In the genomic region with DNA sequence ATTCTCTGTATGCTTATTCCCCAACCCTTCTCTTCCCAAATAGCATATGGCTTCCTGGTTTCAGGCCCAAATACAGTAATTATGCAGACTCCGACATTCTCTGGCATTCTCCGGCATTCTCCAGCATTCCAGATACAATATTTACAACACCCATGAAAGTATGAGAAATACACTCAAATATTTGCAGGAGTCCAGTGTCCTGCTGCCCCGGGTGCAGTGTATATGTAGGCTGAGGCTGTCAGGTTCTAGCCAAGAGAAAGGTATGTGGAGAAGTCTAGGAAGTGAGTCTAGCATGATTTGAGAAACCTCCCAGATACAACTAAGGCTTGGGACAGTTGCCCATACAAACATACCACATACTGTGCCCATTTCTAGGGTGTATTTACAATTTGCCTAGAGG, we compare ENCODE assay signal across 18 cellular contexts.
DNase-seq lines count a peak whose midpoint lies in the region; ATAC-seq and TF ChIP-seq lines count a peak whose summit lies in the region.
"Had no signal": no experiment of that assay in that cellular context is flagged by ENCODE, and none has a peak within 500 bp of the region (broad histone marks: within the 10 kb centered on the region; RNA-seq: fewer than 3 reads in every experiment).

No MANE protein-coding gene starts in this region.

- no peak overlapping the region for H3K27ac Mint-ChIP-seq in neural crest cell (ENCODE audit: unreplicated experiment)
- H3K27ac Mint-ChIP-seq: activated CD8-positive, alpha-beta memory T cell treated with anti-CD3 and anti-CD28 coated beads, Interleukin-2, amount 10 ng/mL, durations not matched to agents 7 days and 5 days; B cell had no signal

- TF ChIP-seq RAD21 in IMR-90 (IDR thresholded peaks at IDR 0.05; ENCODE audit: low read length): no peak

- no peak overlapping the region for H3K4ac ChIP-seq in IMR-90 (ENCODE audit: low read depth, low read length)

- H2BK5ac ChIP-seq in IMR-90 (ENCODE audit: low read depth, low read length, poor library complexity, severe bottlenecking): peak overlapping the region; percentile 85

- H2BK120ac ChIP-seq in IMR-90 (ENCODE audit: low read depth, low read length): peak overlapping the region; percentile 67; the same call in 1 of the 2 replicates

- H3K14ac ChIP-seq in IMR-90 (replicated peaks; ENCODE audit: low read depth, low read length): 0 out of 2 replicates have a peak overlapping the region, but pooled peaks have one; percentile 47

- peaks cover 0 to 2% of the 10 kb centered on the region in 2 experiments; a peak in 2 of 4 replicates for H3K79me1 ChIP-seq in IMR-90 (ENCODE audit: low read depth in 1 of 2, low read length in 2 of 2)

- H3K4me3 ChIP-seq in AG10803 (ENCODE audit: low read length): no peak overlapping the region
- H3K4me3 ChIP-seq in IMR-90 (ENCODE audit: insufficient read depth, low read depth, low read length): no peak overlapping the region
- H3K4me3 ChIP-seq: cardiac muscle cell, lower lobe of right lung had no signal

- no TSS peak for BruUV-seq in IMR-90 (replicated peaks; lab: Mats Ljungman, UMichigan)

- H4K20me1 ChIP-seq in IMR-90 (ENCODE audit: insufficient read depth, low read length): no peaks in the 10 kb centered on the region

- WGBS in IMR-90 (ENCODE audit: extremely low coverage in 2 of 2, insufficient read length in 1 of 2), 2 experiments: no CpG with 5 or more reads among the region's 3 CpGs

- dilution Hi-C loops in IMR-90 (cut with HindIII; ENCODE audit: low sequenced_read_pairs, unreplicated experiment): no loop called here

- no peak overlapping the region for H3K9ac ChIP-seq in IMR-90 (ENCODE audit: low read depth, low read length)

- peak overlapping the region; percentile 17 for H2AFZ ChIP-seq in IMR-90 (replicated peaks; ENCODE audit: low read length, poor library complexity)

- no peaks in the 10 kb centered on the region for H3K36me3 Mint-ChIP-seq in neural crest cell (ENCODE audit: low read depth)
- H3K36me3 Mint-ChIP-seq: activated CD8-positive, alpha-beta memory T cell treated with anti-CD3 and anti-CD28 coated beads, Interleukin-2, amount 10 ng/mL, durations not matched to agents 7 days and 5 days had no signal

- H4K5ac ChIP-seq in IMR-90 (ENCODE audit: low read depth, low read length): no peak overlapping the region

- POLR2A ChIA-PET in IMR-90 (lab: Charles Lee; ENCODE audit: unreplicated experiment): no interaction called here

- H3K4me2 ChIP-seq in IMR-90 (ENCODE audit: low read depth, low read length): peak overlapping the region; percentile 37; the same call in 1 of the 2 replicates

- no peak overlapping the region for H4K91ac ChIP-seq in IMR-90 (ENCODE audit: insufficient read depth, low read depth, low read length)

- CTCF ChIA-PET in IMR-90 (lab: Yijun Ruan, JAX): interaction anchor here (0.6 to 1.4 kb wide), 3 partner anchors 11 to 864 kb away, joined by 3 to 5 read pairs (median 4); no protein-coding TSS in a partner anchor

- intact Hi-C loops in IMR-90 (cut with micrococcal nuclease): loop anchor here (1.0 to 5.0 kb wide), 3 partner anchors 47 to 483 kb away; no protein-coding TSS in a partner anchor

- no peak overlapping the region for H3K27ac ChIP-seq in IMR-90 (ENCODE audit: insufficient read depth, low read length)
- H3K27ac ChIP-seq: cardiac muscle cell, lower lobe of right lung had no signal

- peaks cover 2% of the 10 kb centered on the region for H3K9me3 Mint-ChIP-seq in neural crest cell

- no peak overlapping the region for H2BK15ac ChIP-seq in IMR-90 (ENCODE audit: low read depth, low read length)

- H3K27me3 Mint-ChIP-seq in neural crest cell (ENCODE audit: low read depth): no peaks in the 10 kb centered on the region
- H3K27me3 Mint-ChIP-seq: activated CD8-positive, alpha-beta memory T cell treated with anti-CD3 and anti-CD28 coated beads, Interleukin-2, amount 10 ng/mL, durations not matched to agents 7 days and 5 days; B cell had no signal

- TF ChIP-seq POLR2A in IMR-90 (IDR thresholded peaks at IDR 0.05; ENCODE audit: low read depth, low read length): no peak

- no peak overlapping the region for H2AK9ac ChIP-seq in IMR-90 (replicated peaks; ENCODE audit: low read depth, low read length, poor library complexity)

- H3K23ac ChIP-seq in IMR-90 (ENCODE audit: low read depth, low read length): peak overlapping the region; percentile 68; the same call in 1 of the 2 replicates

- in situ Hi-C loops in IMR-90 (cut with MboI; ENCODE audit: low sequenced_read_pairs): no loop called here

- H2BK20ac ChIP-seq in IMR-90 (ENCODE audit: low read depth, low read length): peak overlapping the region; percentile 75

- peak; percentile 88 for DNase-seq in AG10803 (ENCODE audit: low read depth)
- peak; percentile 65 for DNase-seq in IMR-90
- DNase-seq in brain pericyte (ENCODE audit: low read depth, low spot score): peak; percentile 76
- no peak for DNase-seq in neural crest cell (ENCODE audit: low read depth, low spot score)
- DNase-seq in NCI-H2171 (lab: John Stamatoyannopoulos, UW): no peak
- DNase-seq: activated CD8-positive, alpha-beta memory T cell treated with anti-CD3 and anti-CD28 coated beads, Interleukin-2, amount 10 ng/mL, durations not matched to agents 7 days and 5 days; effector memory CD4-positive, alpha-beta T cell; GOT3; lower lobe of right lung; MM.1S; NCI-H2081; NCI-H748 treated with DMSO at 0.1 percent for 48 hours had no signal

- H3K9me3 ChIP-seq in IMR-90 (ENCODE audit: control insufficient read depth, insufficient read depth, low read length): no peaks in the 10 kb centered on the region
- H3K9me3 ChIP-seq: lower lobe of right lung had no signal

- H3K4me1 Mint-ChIP-seq in neural crest cell: peaks cover 65% of the 10 kb centered on the region
- H3K4me1 Mint-ChIP-seq: activated CD8-positive, alpha-beta memory T cell treated with anti-CD3 and anti-CD28 coated beads, Interleukin-2, amount 10 ng/mL, durations not matched to agents 7 days and 5 days; B cell had no signal

- H3K9me1 ChIP-seq in IMR-90 (ENCODE audit: insufficient read depth, low read length): 0 out of 2 replicates have a peak, but pooled peaks cover 2% of the 10 kb centered on the region

- H2AK5ac ChIP-seq in IMR-90 (ENCODE audit: low read depth, low read length): no peak overlapping the region

- ATAC-seq in IMR-90 (ENCODE audit: low read depth) (peak; percentile 93), HG03469 (IDR thresholded peaks at IDR 0.05; ENCODE audit: unreplicated experiment) (no peak), HG02884 (IDR thresholded peaks at IDR 0.05; ENCODE audit: unreplicated experiment) (no peak), GM21390 (IDR thresholded peaks at IDR 0.05; ENCODE audit: unreplicated experiment) (no peak)
- ATAC-seq: activated CD8-positive, alpha-beta memory T cell treated with anti-CD3 and anti-CD28 coated beads, Interleukin-2, amount 10 ng/mL, durations not matched to agents 7 days and 5 days; right cardiac atrium had no signal

- no peaks in the 10 kb centered on the region for H3K27me3 ChIP-seq in IMR-90 (ENCODE audit: control insufficient read depth, insufficient read depth, low read length)
- H3K27me3 ChIP-seq: cardiac muscle cell had no signal

- H3K56ac ChIP-seq in IMR-90 (ENCODE audit: extremely low read depth, insufficient read depth, low read length): no peak overlapping the region

- no peaks in the 10 kb centered on the region for H3K36me3 ChIP-seq in IMR-90 (ENCODE audit: control insufficient read depth, insufficient read depth, low read length)
- H3K36me3 ChIP-seq: cardiac muscle cell, lower lobe of right lung had no signal

- H3K4me3 Mint-ChIP-seq in neural crest cell: peak overlapping the region; percentile 26
- H3K4me3 Mint-ChIP-seq: activated CD8-positive, alpha-beta memory T cell treated with anti-CD3 and anti-CD28 coated beads, Interleukin-2, amount 10 ng/mL, durations not matched to agents 7 days and 5 days; B cell had no signal

- peak overlapping the region in 1 of 2 experiments; percentile 73; a peak in 2 of 4 replicates for H4K8ac ChIP-seq in IMR-90 (ENCODE audit: low read depth in 2 of 2, low read length in 2 of 2)

- TF ChIP-seq CTCF in AG10803 (conservative IDR thresholded peaks at IDR 0.05; ENCODE audit: low read length) (no peak), IMR-90 (conservative IDR thresholded peaks at IDR 0.05; ENCODE audit: low read depth, low read length) (no peak), neural crest cell (conservative IDR thresholded peaks at IDR 0.05) (no peak)

- H3K4me1 ChIP-seq in IMR-90 (ENCODE audit: control insufficient read depth, insufficient read depth, low read length): peaks cover 6% of the 10 kb centered on the region

- peak overlapping the region; percentile 56; the same call in 1 of the 2 replicates for H3K18ac ChIP-seq in IMR-90 (ENCODE audit: low read depth, low read length)

TF ChIP-seq in IMR-90, 13 proteins besides CTCF, POLR2A, EP300 and RAD21:
- no peak for TF ChIP-seq MXI1 (IDR thresholded peaks at IDR 0.05; ENCODE audit: borderline replicate concordance, low read depth, low read length)
- no peak for TF ChIP-seq RCOR1 (IDR thresholded peaks at IDR 0.05; ENCODE audit: insufficient replicate concordance, low read length)
- no peak for TF ChIP-seq BHLHE40 (IDR thresholded peaks at IDR 0.05; ENCODE audit: low read depth, low read length)
- TF ChIP-seq MAFK (IDR thresholded peaks at IDR 0.05; ENCODE audit: low read depth, low read length): no peak
- TF ChIP-seq, protein P1, sequence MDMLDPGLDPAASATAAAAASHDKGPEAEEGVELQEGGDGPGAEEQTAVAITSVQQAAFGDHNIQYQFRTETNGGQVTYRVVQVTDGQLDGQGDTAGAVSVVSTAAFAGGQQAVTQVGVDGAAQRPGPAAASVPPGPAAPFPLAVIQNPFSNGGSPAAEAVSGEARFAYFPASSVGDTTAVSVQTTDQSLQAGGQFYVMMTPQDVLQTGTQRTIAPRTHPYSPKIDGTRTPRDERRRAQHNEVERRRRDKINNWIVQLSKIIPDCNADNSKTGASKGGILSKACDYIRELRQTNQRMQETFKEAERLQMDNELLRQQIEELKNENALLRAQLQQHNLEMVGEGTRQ (IDR thresholded peaks at IDR 0.05; ENCODE audit: low read depth, low read length): no peak
- TF ChIP-seq CEBPB (IDR thresholded peaks at IDR 0.05; ENCODE audit: low read depth, low read length): no peak
- no peak for TF ChIP-seq CHD1 (IDR thresholded peaks at IDR 0.05; ENCODE audit: low read depth, low read length)
- no peak for TF ChIP-seq RFX5 (IDR thresholded peaks at IDR 0.05; ENCODE audit: low read depth, low read length)

Comparison
In these comparisons a context has a peak if more than half of its experiments do, and no peak if none do; other contexts are left out.
1. DNase-seq: peak in AG10803 (single experiment), IMR-90 (single experiment) and brain pericyte (single experiment); none in neural crest cell (single experiment) and NCI-H2171 (single experiment).